ENCODE assay signal across 12 cellular contexts in the genomic region with DNA sequence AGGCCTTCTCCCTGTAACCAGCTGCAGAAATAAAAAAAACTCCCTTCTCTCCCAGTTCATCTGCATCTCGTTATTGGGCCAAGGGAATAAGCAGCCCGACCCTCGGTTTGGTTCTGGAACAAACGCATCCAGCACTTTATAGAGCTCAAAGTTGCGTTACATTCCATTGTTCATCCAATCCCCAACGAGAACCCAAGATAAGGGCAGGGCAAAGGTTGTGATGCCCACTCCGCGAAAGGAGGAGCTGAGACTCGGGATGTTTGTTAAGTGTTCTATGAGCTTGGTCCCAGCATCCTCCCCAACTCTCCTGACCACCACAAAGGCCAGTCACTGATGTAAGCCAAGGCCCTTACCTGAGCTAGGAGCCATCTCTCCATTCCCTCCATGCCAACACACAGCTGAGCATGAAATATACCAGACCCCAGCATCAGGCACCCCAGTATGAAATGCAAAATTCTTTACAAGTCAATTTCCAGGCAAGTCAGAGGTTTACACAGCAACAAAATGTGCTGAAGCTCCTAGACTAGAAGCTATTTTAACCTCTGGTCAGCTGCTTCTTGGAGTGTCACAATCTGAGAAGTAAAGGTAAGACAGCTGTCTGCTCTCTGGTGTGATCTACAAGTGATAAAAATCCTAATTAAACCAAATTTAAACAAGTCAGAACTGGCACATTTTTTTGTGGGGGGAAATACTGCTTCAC. TPM values are rescaled to one million over a fixed set of nuclear protein-coding genes. Genes with fewer than 3 reads are reported as not detected.
DNase-seq lines count a peak whose midpoint lies in the region; ATAC-seq and TF ChIP-seq lines count a peak whose summit lies in the region.
"Had no signal": no experiment of that assay in that cellular context is flagged by ENCODE, and none has a peak within 500 bp of the region (broad histone marks: within the 10 kb centered on the region; RNA-seq: fewer than 3 reads in every experiment).

No MANE protein-coding gene starts in this region.

- ATAC-seq in DND-41 (ENCODE audit: insufficient read depth, low read depth) (no peak), T-helper 17 cell (no peak), HG03097 (IDR thresholded peaks at IDR 0.05; ENCODE audit: low FRiP score, unreplicated experiment) (no peak)

- peak overlapping the region; percentile 96 for H3K27ac Mint-ChIP-seq in T-helper 17 cell
- no peak overlapping the region for H3K27ac Mint-ChIP-seq in glutamatergic neuron (ENCODE audit: unreplicated experiment)

- H3K36me3 Mint-ChIP-seq in T-helper 17 cell (ENCODE audit: low read depth) (no peaks in the 10 kb centered on the region), glutamatergic neuron (ENCODE audit: unreplicated experiment) (peaks cover 7% of the 10 kb centered on the region)

- H3K4me1 Mint-ChIP-seq in T-helper 17 cell (peaks cover 77% of the 10 kb centered on the region), glutamatergic neuron (ENCODE audit: low read depth, unreplicated experiment) (peaks cover 26% of the 10 kb centered on the region)

- H3K27me3 Mint-ChIP-seq in T-helper 17 cell (no peaks in the 10 kb centered on the region), glutamatergic neuron (ENCODE audit: unreplicated experiment) (peaks cover 4% of the 10 kb centered on the region)

- H4K20me1 ChIP-seq in DND-41 (ENCODE audit: insufficient read depth, low read length): peaks cover 53% of the 10 kb centered on the region

- H3K4me3 Mint-ChIP-seq in T-helper 17 cell: peak overlapping the region; percentile 86
- no peak overlapping the region for H3K4me3 Mint-ChIP-seq in glutamatergic neuron (ENCODE audit: unreplicated experiment)

- no peak overlapping the region; the same call in 1 of the 2 replicates for H3K9ac ChIP-seq in DND-41 (ENCODE audit: low read depth, low read length)

- WGBS in esophagus muscularis mucosa: 77% methylated on average over 9 of the region's 9 CpGs
- 22 to 69% methylated on average over 9 of the region's 9 CpGs for WGBS in sigmoid colon, 2 donors

- no peak for DNase-seq in DND-41
- DNase-seq in T-helper 17 cell: no peak
- DNase-seq in esophagus muscularis mucosa (ENCODE audit: extremely low spot score): no peak
- DNase-seq in sigmoid colon: no peak
- DNase-seq in glutamatergic neuron: no peak
- DNase-seq in globus pallidus (ENCODE audit: low spot score): no peak
- no peak for DNase-seq in glomerular visceral epithelial cell (ENCODE audit: extremely low spot score)
- DNase-seq: activated CD4-positive, alpha-beta T cell treated with anti-CD3 and anti-CD28 coated beads, Interleukin-2, amount 50 U/mL, for 1 hour; kidney glomerular epithelial cell; NCI-H526 had no signal

- H3K36me3 ChIP-seq in DND-41 (ENCODE audit: insufficient read depth, low read length) (peaks cover 17% of the 10 kb centered on the region), esophagus muscularis mucosa (no peaks in the 10 kb centered on the region), sigmoid colon (no peaks in the 10 kb centered on the region)

- TF ChIP-seq EP300 in esophagus muscularis mucosa (IDR thresholded peaks at IDR 0.05) (no peak), sigmoid colon (IDR thresholded peaks at IDR 0.05) (no peak)

- H3K4me2 ChIP-seq in DND-41 (ENCODE audit: insufficient read depth, low read length): no peak overlapping the region

- peaks cover 96% of the 10 kb centered on the region for H3K79me2 ChIP-seq in DND-41 (ENCODE audit: insufficient read depth, low read length)

- H3K9me3 Mint-ChIP-seq in glutamatergic neuron (ENCODE audit: unreplicated experiment): peaks cover 5% of the 10 kb centered on the region

- H3K27ac ChIP-seq in DND-41 (ENCODE audit: low read length) (peak overlapping the region; percentile 51), esophagus muscularis mucosa (replicated peaks in 1 of 4) (peak overlapping the region; percentile 66 to 79 (median 76)), sigmoid colon (peak overlapping the region; percentile 62 to 86 (median 74))
- H3K27ac ChIP-seq: SK-N-MC had no signal

- H3K4me3 ChIP-seq in DND-41 (ENCODE audit: low read depth in 1 of 2, low read length in 2 of 2) (no peak overlapping the region), esophagus muscularis mucosa (no peak overlapping the region), sigmoid colon (no peak overlapping the region)
- H3K4me3 ChIP-seq: SK-N-MC had no signal

- H3K27me3 ChIP-seq in DND-41 (ENCODE audit: insufficient read depth, low read length, poor library complexity): no peaks in the 10 kb centered on the region
- H3K27me3 ChIP-seq in esophagus muscularis mucosa: no peaks in the 10 kb centered on the region
- no peaks in the 10 kb centered on the region for H3K27me3 ChIP-seq in sigmoid colon

- H3K9me3 ChIP-seq in DND-41 (ENCODE audit: insufficient read depth, low read length, severe bottlenecking) (no peaks in the 10 kb centered on the region), T-helper 17 cell (ENCODE audit: control insufficient read depth, low read length, poor library complexity, severe bottlenecking) (no peaks in the 10 kb centered on the region), esophagus muscularis mucosa (no peaks in the 10 kb centered on the region), sigmoid colon (no peaks in the 10 kb centered on the region)

- H3K4me1 ChIP-seq in DND-41 (ENCODE audit: insufficient read depth, low read length) (peaks cover 76% of the 10 kb centered on the region), esophagus muscularis mucosa (peaks cover 74 to 89% (median 88%) of the 10 kb centered on the region in 4 donors), sigmoid colon (peaks cover 0 to 81% (median 73%) of the 10 kb centered on the region in 4 donors)

- TF ChIP-seq CTCF in DND-41 (IDR thresholded peaks at IDR 0.05; ENCODE audit: borderline replicate concordance, extremely low read depth, low read length, poor library complexity, severe bottlenecking): no peak
- no peak for TF ChIP-seq CTCF in esophagus muscularis mucosa (IDR thresholded peaks at IDR 0.05)
- TF ChIP-seq CTCF in sigmoid colon (IDR thresholded peaks at IDR 0.05): no peak
- TF ChIP-seq CTCF in glutamatergic neuron (IDR thresholded peaks at IDR 0.05; ENCODE audit: partially characterized antibody, unreplicated experiment): no peak

- TF ChIP-seq POLR2A in esophagus muscularis mucosa (IDR thresholded peaks at IDR 0.05; ENCODE audit: low read depth) (no peak), sigmoid colon (IDR thresholded peaks at IDR 0.05) (no peak)

- H2AFZ ChIP-seq in DND-41 (ENCODE audit: low read depth, low read length): no peak overlapping the region

- intact Hi-C loops in esophagus muscularis mucosa (cut with DNase I): no loop called here
- intact Hi-C loops in sigmoid colon (cut with DNase I): no loop called here

RNA-seq across cellular contexts. Expression of a gene that starts 17.9 kb away (rescaled TPM):
- total RNA-seq in T-helper 17 cell: 10 to 100 TPM; 67.6 to 75.8 TPM
- 10 to 100 TPM; 27.5 to 54.8 (median 36.7) TPM for total RNA-seq in esophagus muscularis mucosa
- total RNA-seq in sigmoid colon: 10 to 100 TPM; 33.1 to 41.0 (median 36.6) TPM
- polyA plus RNA-seq in sigmoid colon: 10 to 100 TPM; 58.9 to 80.9 (median 77.5) TPM
- total RNA-seq in glutamatergic neuron (ENCODE audit: unreplicated experiment): 41.4 TPM

RNA-seq across cellular contexts. Expression of a gene that starts 20.8 kb away (rescaled TPM):
- total RNA-seq in T-helper 17 cell (100 to 1,000 TPM; 285 to 303 TPM), esophagus muscularis mucosa (10 to 100 TPM; 16.6 to 22.1 (median 21.2) TPM), sigmoid colon (10 to 100 TPM in 3 of 4 donors, 1 to 10 TPM in 1; 9.6 to 36.0 (median 13.5) TPM), glutamatergic neuron (ENCODE audit: unreplicated experiment) (38.0 TPM)
- 10 to 100 TPM in 2 of 3 donors, 1 to 10 TPM in 1; 7.8 to 88.0 (median 11.3) TPM for polyA plus RNA-seq in sigmoid colon
